ENCODE assay signal across 9 cellular contexts in genomic region chr5:54610197-54610898, GRCh38.
DNase-seq lines count a peak whose midpoint lies in the region; ATAC-seq and TF ChIP-seq lines count a peak whose summit lies in the region.
"Had no signal": no experiment of that assay in that cellular context is flagged by ENCODE, and none has a peak within 500 bp of the region (broad histone marks: within the 10 kb centered on the region; RNA-seq: fewer than 3 reads in every experiment).

No MANE protein-coding gene starts in this region.

- H3K4me3 ChIP-seq in mesendoderm (ENCODE audit: low read length) (no peak overlapping the region), foreskin fibroblast (ENCODE audit: low read depth in 1 of 2, low read length in 2 of 2) (no peak overlapping the region)
- H3K4me3 ChIP-seq: body of pancreas had no signal

- ATAC-seq in GM18870 (IDR thresholded peaks at IDR 0.05; ENCODE audit: unreplicated experiment) (peak; percentile 99), HG03045 (IDR thresholded peaks at IDR 0.05; ENCODE audit: unreplicated experiment) (peak; percentile 86)
- ATAC-seq: body of pancreas had no signal

- no peaks in the 10 kb centered on the region for H3K79me2 ChIP-seq in mesendoderm (ENCODE audit: control insufficient read depth, insufficient read depth, low read length)

- peak overlapping the region; percentile 48 for H2BK15ac ChIP-seq in mesendoderm (replicated peaks; ENCODE audit: low read depth)

- H3K18ac ChIP-seq in mesendoderm (ENCODE audit: low read length) = no peak overlapping the region

- no peak overlapping the region for H3K27ac ChIP-seq in mesendoderm (ENCODE audit: low read depth, low read length)
- H3K27ac ChIP-seq: body of pancreas had no signal

- peaks cover 3% of the 10 kb centered on the region for H3K4me1 ChIP-seq in mesendoderm (ENCODE audit: control insufficient read depth, low read depth, low read length)
- H3K4me1 ChIP-seq: body of pancreas had no signal

- H2BK5ac ChIP-seq in mesendoderm (ENCODE audit: low read length) = no peak overlapping the region

- no peaks in the 10 kb centered on the region for H3K27me3 ChIP-seq in mesendoderm (ENCODE audit: insufficient read depth, low read length, poor library complexity)
- H3K27me3 ChIP-seq: body of pancreas had no signal

- no peak overlapping the region for H4K8ac ChIP-seq in mesendoderm (ENCODE audit: low read depth, low read length)

- H2AK5ac ChIP-seq in mesendoderm (ENCODE audit: low read length) = no peak overlapping the region

- no peak overlapping the region for H2BK120ac ChIP-seq in mesendoderm (ENCODE audit: low read depth, low read length)

- H3K56ac ChIP-seq in mesendoderm (ENCODE audit: low read length) = no peak overlapping the region

- H4K5ac ChIP-seq in mesendoderm (ENCODE audit: low read length) = no peak overlapping the region

- H3K79me1 ChIP-seq in mesendoderm (ENCODE audit: low read length) = no peaks in the 10 kb centered on the region

- H3K4ac ChIP-seq in mesendoderm (ENCODE audit: low read depth, low read length) = no peak overlapping the region

- H3K4me2 ChIP-seq in mesendoderm (ENCODE audit: low read length) = no peak overlapping the region

- no CpG with 5 or more reads among the region's 6 CpGs for WGBS in mesendoderm (ENCODE audit: extremely low coverage, insufficient coverage, low lambda C conversion rate)

- no peaks in the 10 kb centered on the region for H3K36me3 ChIP-seq in mesendoderm (ENCODE audit: control insufficient read depth, insufficient read depth, low read length)

- DNase-seq in AML-193 (lab: John Stamatoyannopoulos, UW) (peak; percentile 25 to 42), SKM-1 (lab: John Stamatoyannopoulos, UW; ENCODE audit: unreplicated experiment) (peak; percentile 77), mesendoderm (peak; percentile 66), foreskin fibroblast (no peak), superior temporal gyrus (ENCODE audit: extremely low spot score) (no peak), DMS153 (lab: John Stamatoyannopoulos, UW) (no peak)

- no peak overlapping the region for H3K9ac ChIP-seq in mesendoderm (ENCODE audit: low read length)

- H3K23ac ChIP-seq in mesendoderm (ENCODE audit: low read length) = no peak overlapping the region

- no peak for TF ChIP-seq CTCF in foreskin fibroblast (IDR thresholded peaks at IDR 0.05; ENCODE audit: low read depth, low read length)

Comparison
In these comparisons a context has a peak if more than half of its experiments do, and no peak if none do; other contexts are left out.
1. DNase-seq: peak in AML-193 (2 of 2), SKM-1 (single experiment) and mesendoderm (single experiment); none in foreskin fibroblast (0 of 2), superior temporal gyrus (single experiment) and DMS153 (single experiment).